Comparison of ENCODE assay signal across 1 cellular context in genomic region chr11:69704508-69705245, GRCh38.
TF ChIP-seq lines count a peak whose summit lies in the region.

No MANE protein-coding gene starts in this region.

TF ChIP-seq in GM12878, 131 proteins besides CTCF, POLR2A, EP300 and RAD21 (continued from another document):
- TF ChIP-seq ETV6 (conservative IDR thresholded peaks at IDR 0.05 in 1 of 2, IDR thresholded peaks at IDR 0.05 in 1 of 2; ENCODE audit: borderline replicate concordance in 1 of 2, low read depth in 1 of 2) = no peak
- TF ChIP-seq RUNX3 (IDR thresholded peaks at IDR 0.05; ENCODE audit: low read length) = no peak
- no peak for TF ChIP-seq MAX (IDR thresholded peaks at IDR 0.05; ENCODE audit: low read depth, low read length)
- no peak for TF ChIP-seq ATF3 (IDR thresholded peaks at IDR 0.05; ENCODE audit: borderline replicate concordance, extremely low read depth, low read depth, low read length)
- no peak for TF ChIP-seq CBX3 (IDR thresholded peaks at IDR 0.05; ENCODE audit: borderline replicate concordance, low read depth)
- TF ChIP-seq ZNF592 (IDR thresholded peaks at IDR 0.05) = no peak
- no peak for TF ChIP-seq IKZF1 (conservative IDR thresholded peaks at IDR 0.05)
TF ChIP-seq in GM12878: peak in this region for 0.
